8 cellular contexts compared by ENCODE assay signal in genomic region chr1:24643362-24644346, GRCh38. TPM values are rescaled to one million over a fixed set of nuclear protein-coding genes. Genes with fewer than 3 reads are reported as not detected.
DNase-seq lines count a peak whose midpoint lies in the region; ATAC-seq, FAIRE-seq and TF ChIP-seq lines count a peak whose summit lies in the region.

No MANE protein-coding gene starts in this region.

- FAIRE-seq in GM19239 (lab: Jason Lieb, UNC) = no peak

- peak overlapping the region in 1 of 2 experiments; percentile 98 for H3K4ac ChIP-seq in mesenchymal stem cell (ENCODE audit: low read depth in 1 of 2, low read length in 2 of 2)

- WGBS in ectodermal cell, 2 experiments = 1% methylated on average over 62 of the region's 62 CpGs
- WGBS in mesenchymal stem cell = under 1% methylated on average over 28 of the region's 62 CpGs

- peak; percentile 19 for ATAC-seq in HG03439 (IDR thresholded peaks at IDR 0.05; ENCODE audit: unreplicated experiment)
- ATAC-seq in thoracic aorta (ENCODE audit: insufficient number of reproducible peaks, low FRiP score, low read depth) = no peak

- no peak for TF ChIP-seq CTCF in thoracic aorta (IDR thresholded peaks at IDR 0.05)

- H3K36me3 Mint-ChIP-seq in T-helper 2 cell treated with Interferon-gamma antibody and Interleukin-4, amounts not matched to agents 5 μg/mL and 100 μg/mL, for 36 hours (ENCODE audit: low read depth) = peaks cover 45% of the 10 kb centered on the region

- no peaks in the 10 kb centered on the region for H3K9me3 ChIP-seq in ectodermal cell (ENCODE audit: control insufficient read depth, low read length)
- no peaks in the 10 kb centered on the region for H3K9me3 ChIP-seq in mesenchymal stem cell (ENCODE audit: control insufficient read depth, low read length)
- H3K9me3 ChIP-seq in thoracic aorta = no peaks in the 10 kb centered on the region

- peak overlapping the region; percentile 62 for H3K27ac ChIP-seq in ectodermal cell (ENCODE audit: insufficient read depth, low read depth, low read length, poor library complexity, severe bottlenecking)
- peak overlapping the region; percentile 73 for H3K27ac ChIP-seq in mesenchymal stem cell (ENCODE audit: low read length, poor library complexity, severe bottlenecking)
- H3K27ac ChIP-seq in thoracic aorta = peak overlapping the region; percentile 77 to 80

- peak overlapping the region; percentile 69 for H2BK5ac ChIP-seq in mesenchymal stem cell (ENCODE audit: low read depth, low read length, poor library complexity, severe bottlenecking)

- H2BK120ac ChIP-seq in mesenchymal stem cell (ENCODE audit: low read depth, low read length) = no peak overlapping the region

- peak overlapping the region; percentile 99 for H3K27ac Mint-ChIP-seq in T-helper 2 cell treated with Interferon-gamma antibody and Interleukin-4, amounts not matched to agents 5 μg/mL and 100 μg/mL, for 36 hours

- DNase-seq in CMK (ENCODE audit: low read depth) (peak; percentile 70), GM19239 (ENCODE audit: insufficient read length, low spot score) (peak; percentile 9), mesenchymal stem cell (peak; percentile 24), thoracic aorta (ENCODE audit: low spot score) (no peak), NCI-H2029 treated with DMSO at 0.1 percent for 48 hours (lab: John Stamatoyannopoulos, UW) (no peak)
- peak; percentile 14 for DNase-seq in T-helper 2 cell treated with Interferon-gamma antibody and Interleukin-4, amounts not matched to agents 5 μg/mL and 100 μg/mL, for 36 hours (ENCODE audit: low spot score)

- peak overlapping the region; percentile 94 for H3K9ac ChIP-seq in mesenchymal stem cell (ENCODE audit: low read length)

- H2AK5ac ChIP-seq in mesenchymal stem cell (ENCODE audit: low read length, severe bottlenecking) = peak overlapping the region; percentile 74

- no peak overlapping the region for H2BK15ac ChIP-seq in mesenchymal stem cell (ENCODE audit: low read depth, poor library complexity, severe bottlenecking)

- peaks cover 42% of the 10 kb centered on the region for H3K4me1 Mint-ChIP-seq in T-helper 2 cell treated with Interferon-gamma antibody and Interleukin-4, amounts not matched to agents 5 μg/mL and 100 μg/mL, for 36 hours (ENCODE audit: low read depth)

- peaks cover 5% of the 10 kb centered on the region for H3K79me1 ChIP-seq in mesenchymal stem cell (replicated peaks; ENCODE audit: low read length, poor library complexity, severe bottlenecking)

- H3K18ac ChIP-seq in mesenchymal stem cell (ENCODE audit: low read depth in 1 of 2, low read length in 2 of 2) = peak overlapping the region; percentile 82 to 96

- H3K36me3 ChIP-seq in ectodermal cell (ENCODE audit: control insufficient read depth, insufficient read depth, low read length) = peaks cover 38% of the 10 kb centered on the region
- peaks cover 2 to 36% of the 10 kb centered on the region in 2 experiments for H3K36me3 ChIP-seq in mesenchymal stem cell (ENCODE audit: control insufficient read depth in 1 of 2, insufficient read depth in 2 of 2, low read depth in 1 of 2, low read length in 2 of 2)
- H3K36me3 ChIP-seq in thoracic aorta = peaks cover 17% of the 10 kb centered on the region

- H3K14ac ChIP-seq in mesenchymal stem cell (ENCODE audit: low read length in 2 of 2) = peak overlapping the region in 1 of 2 experiments; percentile 96

- peaks cover 7% of the 10 kb centered on the region for H3K4me1 ChIP-seq in ectodermal cell (ENCODE audit: control insufficient read depth, insufficient read depth, low read length)
- H3K4me1 ChIP-seq in mesenchymal stem cell (ENCODE audit: control insufficient read depth, insufficient read depth, low read depth, low read length) = peaks cover 8% of the 10 kb centered on the region
- H3K4me1 ChIP-seq in thoracic aorta (ENCODE audit: control insufficient read depth in 1 of 2, low read depth in 2 of 2) = peaks cover 21 to 24% of the 10 kb centered on the region in 2 donors

- peak overlapping the region; percentile 74 for H3K4me2 ChIP-seq in mesenchymal stem cell (ENCODE audit: low read length, poor library complexity, severe bottlenecking)

- H2BK12ac ChIP-seq in mesenchymal stem cell (ENCODE audit: low read length in 2 of 2) = peak overlapping the region in 1 of 2 experiments; percentile 57

- peak overlapping the region; percentile 97 for H3K4me3 ChIP-seq in ectodermal cell (ENCODE audit: insufficient read depth, low read depth, low read length)
- H3K4me3 ChIP-seq in mesenchymal stem cell (ENCODE audit: insufficient read depth in 1 of 2, low read depth in 1 of 2, low read length in 2 of 2) = peak overlapping the region; percentile 98 to 99
- H3K4me3 ChIP-seq in thoracic aorta = peak overlapping the region; percentile 90

- no peaks in the 10 kb centered on the region for H3K27me3 ChIP-seq in ectodermal cell (ENCODE audit: control insufficient read depth, insufficient read depth, low read length, poor library complexity, severe bottlenecking)
- H3K27me3 ChIP-seq in mesenchymal stem cell (ENCODE audit: control insufficient read depth in 1 of 2, insufficient read depth in 1 of 2, low read length in 2 of 2) = no peaks in the 10 kb centered on the region
- H3K27me3 ChIP-seq in thoracic aorta (replicated peaks; ENCODE audit: insufficient read depth) = no peaks in the 10 kb centered on the region

- peak overlapping the region; percentile 69 for H4K8ac ChIP-seq in mesenchymal stem cell (ENCODE audit: low read length)

- peak overlapping the region; percentile 86 for H4K91ac ChIP-seq in mesenchymal stem cell (ENCODE audit: low read length)

- H3K23ac ChIP-seq in mesenchymal stem cell (ENCODE audit: low read length in 2 of 2) = peak overlapping the region in 1 of 2 experiments; percentile 99

- peak overlapping the region; percentile 97 for H3K4me3 Mint-ChIP-seq in T-helper 2 cell treated with Interferon-gamma antibody and Interleukin-4, amounts not matched to agents 5 μg/mL and 100 μg/mL, for 36 hours

- H3K27me3 Mint-ChIP-seq in T-helper 2 cell treated with Interferon-gamma antibody and Interleukin-4, amounts not matched to agents 5 μg/mL and 100 μg/mL, for 36 hours (ENCODE audit: low read depth) = no peaks in the 10 kb centered on the region

- H2AFZ ChIP-seq in mesenchymal stem cell (ENCODE audit: low read depth, low read length) = peak overlapping the region; percentile 33

- H3K9me3 Mint-ChIP-seq in T-helper 2 cell treated with Interferon-gamma antibody and Interleukin-4, amounts not matched to agents 5 μg/mL and 100 μg/mL, for 36 hours = no peaks in the 10 kb centered on the region

RNA-seq across cellular contexts. Expression of gene SRRM1, which starts 0.6 kb away (rescaled TPM):
- polyA plus RNA-seq in ectodermal cell (2013, experiment 1 of 4) = 273 TPM
- polyA plus RNA-seq in ectodermal cell (2013, experiment 2 of 4) = 256 TPM
- polyA plus RNA-seq in ectodermal cell (2013, experiment 3 of 4) = 183 TPM
- polyA plus RNA-seq in ectodermal cell (2013, experiment 4 of 4) = 200 TPM
- 161 TPM for polyA plus RNA-seq in mesenchymal stem cell (2013, experiment 1 of 2)
- polyA plus RNA-seq in mesenchymal stem cell (2013, experiment 2 of 2) = 151 TPM
- 100 to 1,000 TPM in 1 of 2 donors, 10 to 100 TPM in 1; 57.0 to 181 TPM for total RNA-seq in thoracic aorta

Comparison
In these comparisons a context has a peak if more than half of its experiments do, and no peak if none do; other contexts are left out.
1. DNase-seq: peak in CMK (single experiment), GM19239 (single experiment), T-helper 2 cell treated with Interferon-gamma antibody and Interleukin-4, amounts not matched to agents 5 μg/mL and 100 μg/mL, for 36 hours (single experiment) and mesenchymal stem cell (single experiment); none in thoracic aorta (single experiment) and NCI-H2029 treated with DMSO at 0.1 percent for 48 hours (single experiment).
2. Peak in every context shown above with its lines, with median percentiles within 50 percentile points of each other: H3K27ac ChIP-seq and H3K4me3 ChIP-seq.